ENCODE assay signal across 10 cellular contexts in genomic region chr15:50881121-50882048, GRCh38. TPM values are rescaled to one million over a fixed set of nuclear protein-coding genes. Genes with fewer than 3 reads are reported as not detected.
A peak's percentile ranks its signal among the peaks of the same experiment; 100 is the strongest.
DNase-seq lines count a peak whose midpoint lies in the region; ATAC-seq and TF ChIP-seq lines count a peak whose summit lies in the region.
"Had no signal": no experiment of that assay in that cellular context is flagged by ENCODE, and none has a peak within 500 bp of the region (broad histone marks: within the 10 kb centered on the region; RNA-seq: fewer than 3 reads in every experiment).

No MANE protein-coding gene starts in this region.

- TF ChIP-seq CTCF in GM06990 (IDR thresholded peaks at IDR 0.05; ENCODE audit: insufficient read depth, low read length, poor library complexity, severe bottlenecking) (no peak), neutrophil (IDR thresholded peaks at IDR 0.05) (no peak), WTC11 (IDR thresholded peaks at IDR 0.05) (no peak)

- CTCF ChIA-PET in WTC11 (lab: Charles Lee) = interaction anchor here (0.6 to 0.7 kb wide), 2 partner anchors 321 to 840 kb away, joined by 3 read pairs; no protein-coding TSS in a partner anchor

- H3K36me3 Mint-ChIP-seq in activated naive CD8-positive, alpha-beta T cell treated with anti-CD3 and anti-CD28 coated beads, Interleukin-2, amount 10 ng/mL, durations not matched to agents 7 days and 5 days = no peaks in the 10 kb centered on the region
- H3K36me3 Mint-ChIP-seq in WTC11 = no peaks in the 10 kb centered on the region
- H3K36me3 Mint-ChIP-seq: mesothelial cell of epicardium had no signal

- H3K27ac ChIP-seq in neutrophil = peak overlapping the region; percentile 58

- no peaks in the 10 kb centered on the region for H3K27me3 Mint-ChIP-seq in activated naive CD8-positive, alpha-beta T cell treated with anti-CD3 and anti-CD28 coated beads, Interleukin-2, amount 10 ng/mL, durations not matched to agents 7 days and 5 days
- peaks cover 6% of the 10 kb centered on the region for H3K27me3 Mint-ChIP-seq in WTC11 (ENCODE audit: low read depth)

- H3K4me3 ChIP-seq in GM06990 (replicated peaks; ENCODE audit: low read depth, low read length) (no peak overlapping the region), neutrophil (ENCODE audit: low read depth in 1 of 2, low read length in 1 of 2) (no peak overlapping the region)

- peak overlapping the region; percentile 50 for H3K4me3 Mint-ChIP-seq in activated naive CD8-positive, alpha-beta T cell treated with anti-CD3 and anti-CD28 coated beads, Interleukin-2, amount 10 ng/mL, durations not matched to agents 7 days and 5 days
- no peak overlapping the region for H3K4me3 Mint-ChIP-seq in WTC11
- H3K4me3 Mint-ChIP-seq: mesothelial cell of epicardium had no signal

- peaks cover 48 to 52% of the 10 kb centered on the region in 2 experiments for H3K4me1 ChIP-seq in neutrophil (ENCODE audit: control insufficient read depth in 1 of 2, insufficient read depth in 1 of 2, low read depth in 1 of 2, low read length in 1 of 2)

- DNase-seq in GM06990 (ENCODE audit: extremely low read depth, insufficient read length) = peak; percentile 61
- DNase-seq in MV-4-11 (lab: John Stamatoyannopoulos, UW) = peak; percentile 38
- no peak for DNase-seq in activated naive CD8-positive, alpha-beta T cell treated with anti-CD3 and anti-CD28 coated beads, Interleukin-2, amount 10 ng/mL, durations not matched to agents 7 days and 5 days
- DNase-seq in stimulated activated CD4-positive, alpha-beta T cell treated with anti-CD3 and anti-CD28 coated beads, Interleukin-12 subunit alpha, Interleukin-12 subunit beta, amount 100 ng/mL, for 4 hours = no peak
- no peak for DNase-seq in Ammon's horn (ENCODE audit: low spot score)
- DNase-seq in WTC11 (ENCODE audit: low spot score) = no peak
- DNase-seq: activated gamma-delta T cell, SHP77 had no signal

- ATAC-seq in activated naive CD8-positive, alpha-beta T cell treated with anti-CD3 and anti-CD28 coated beads, Interleukin-2, amount 10 ng/mL, durations not matched to agents 7 days and 5 days (ENCODE audit: low read depth) = no peak
- ATAC-seq in WTC11 = no peak

- no peaks in the 10 kb centered on the region for H3K9me3 Mint-ChIP-seq in activated naive CD8-positive, alpha-beta T cell treated with anti-CD3 and anti-CD28 coated beads, Interleukin-2, amount 10 ng/mL, durations not matched to agents 7 days and 5 days
- no peaks in the 10 kb centered on the region for H3K9me3 Mint-ChIP-seq in WTC11
- H3K9me3 Mint-ChIP-seq: mesothelial cell of epicardium had no signal

- H3K36me3 ChIP-seq in GM06990 (ENCODE audit: control insufficient read depth, insufficient read depth, low read length) (no peaks in the 10 kb centered on the region), neutrophil (no peaks in the 10 kb centered on the region)

- no peaks in the 10 kb centered on the region for H3K9me3 ChIP-seq in neutrophil

- peaks cover 77% of the 10 kb centered on the region for H3K4me1 Mint-ChIP-seq in activated naive CD8-positive, alpha-beta T cell treated with anti-CD3 and anti-CD28 coated beads, Interleukin-2, amount 10 ng/mL, durations not matched to agents 7 days and 5 days
- H3K4me1 Mint-ChIP-seq in WTC11 = no peaks in the 10 kb centered on the region

- H3K27ac Mint-ChIP-seq in activated naive CD8-positive, alpha-beta T cell treated with anti-CD3 and anti-CD28 coated beads, Interleukin-2, amount 10 ng/mL, durations not matched to agents 7 days and 5 days = peak overlapping the region; percentile 97
- no peak overlapping the region for H3K27ac Mint-ChIP-seq in WTC11

- no peaks in the 10 kb centered on the region for H3K27me3 ChIP-seq in GM06990 (replicated peaks; ENCODE audit: control insufficient read depth, insufficient read depth, low read length)
- H3K27me3 ChIP-seq in neutrophil = no peaks in the 10 kb centered on the region

- POLR2A ChIA-PET in activated naive CD8-positive, alpha-beta T cell treated with anti-CD3 and anti-CD28 coated beads, Interleukin-2, amount 10 ng/mL, durations not matched to agents 7 days and 5 days (lab: Charles Lee) = interaction anchor here (0.6 to 5.8 kb wide), 5 partner anchors 16 to 527 kb away, joined by 3 to 71 read pairs (median 8); partner anchors contain the start of genes AP4E1, GABPB1, SPPL2A and TRPM7
- POLR2A ChIA-PET in WTC11 (lab: Charles Lee) = interaction anchor here (0.6 kb wide), 3 partner anchors 51 to 300 kb away, joined by 3 to 6 read pairs (median 3); no protein-coding TSS in a partner anchor

TF ChIP-seq in WTC11, 78 proteins besides CTCF, POLR2A, EP300 and RAD21:
- TF ChIP-seq RELA (CRISPR knock-in tag; IDR thresholded peaks at IDR 0.05; ENCODE audit: borderline replicate concordance) (no peak), CBFB (CRISPR knock-in tag; IDR thresholded peaks at IDR 0.05; ENCODE audit: low read depth) (no peak), ZNF512 (CRISPR knock-in tag; IDR thresholded peaks at IDR 0.05; ENCODE audit: borderline replicate concordance) (no peak), NR1H2 (CRISPR knock-in tag; IDR thresholded peaks at IDR 0.05) (no peak), NFYB (CRISPR knock-in tag; conservative IDR thresholded peaks at IDR 0.05; ENCODE audit: low read depth) (no peak), MLX (CRISPR knock-in tag; IDR thresholded peaks at IDR 0.05) (no peak), HMGXB4 (CRISPR knock-in tag; IDR thresholded peaks at IDR 0.05) (no peak), ZBTB21 (CRISPR knock-in tag; IDR thresholded peaks at IDR 0.05; ENCODE audit: borderline replicate concordance) (no peak), MYBL2 (CRISPR knock-in tag; IDR thresholded peaks at IDR 0.05) (no peak)

RNA-seq across cellular contexts. Expression of gene AP4E1, which starts 27.1 kb away (rescaled TPM):
- total RNA-seq in activated naive CD8-positive, alpha-beta T cell treated with anti-CD3 and anti-CD28 coated beads, Interleukin-2, amount 10 ng/mL, durations not matched to agents 7 days and 5 days = 10 to 100 TPM; 16.5 to 18.8 TPM
- 8.7 to 9.6 TPM (median 9.5 TPM) in 3 replicates for total RNA-seq in WTC11 (2021)

Comparison
In these comparisons a context has a peak if more than half of its experiments do, and no peak if none do; other contexts are left out.
1. DNase-seq: peak in GM06990 (single experiment) and MV-4-11 (single experiment); none in activated naive CD8-positive, alpha-beta T cell treated with anti-CD3 and anti-CD28 coated beads, Interleukin-2, amount 10 ng/mL, durations not matched to agents 7 days and 5 days (single experiment), stimulated activated CD4-positive, alpha-beta T cell treated with anti-CD3 and anti-CD28 coated beads, Interleukin-12 subunit alpha, Interleukin-12 subunit beta, amount 100 ng/mL, for 4 hours (single experiment), Ammon's horn (single experiment) and WTC11 (single experiment).